ENCODE assay signal across 1 cellular context in the genomic region with DNA sequence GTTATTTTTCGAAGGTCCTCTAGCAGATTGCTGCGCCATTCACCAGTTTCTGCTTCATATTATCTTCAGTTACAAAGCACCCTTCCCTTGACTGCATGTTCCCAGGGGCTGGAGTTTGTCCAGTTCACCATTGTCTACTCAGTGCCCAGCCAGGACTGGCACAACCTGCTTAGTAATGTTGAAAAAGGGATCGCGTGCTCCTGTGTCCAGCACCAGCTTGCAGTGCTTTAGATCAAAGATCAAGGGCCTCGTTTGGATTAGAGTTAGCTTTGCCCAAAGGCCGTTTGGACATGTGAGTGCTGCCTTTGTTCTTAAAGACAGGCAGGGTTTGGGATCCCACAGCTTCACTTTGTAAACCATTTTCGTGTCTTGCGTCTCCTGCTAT.
TF ChIP-seq lines count a peak whose summit lies in the region.

No MANE protein-coding gene starts in this region.

TF ChIP-seq in HepG2, 621 proteins besides CTCF, POLR2A, EP300 and RAD21 (continued from another document and continues in another):
- TF ChIP-seq, protein P1, sequence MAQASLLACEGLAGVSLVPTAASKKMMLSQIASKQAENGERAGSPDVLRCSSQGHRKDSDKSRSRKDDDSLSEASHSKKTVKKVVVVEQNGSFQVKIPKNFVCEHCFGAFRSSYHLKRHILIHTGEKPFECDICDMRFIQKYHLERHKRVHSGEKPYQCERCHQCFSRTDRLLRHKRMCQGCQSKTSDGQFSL (CRISPR knock-in tag; IDR thresholded peaks at IDR 0.05) = no peak
- TF ChIP-seq ASH2L (IDR thresholded peaks at IDR 0.05; ENCODE audit: insufficient read length, low read depth, low read length) (no peak), PHF21A (CRISPR knock-in tag; IDR thresholded peaks at IDR 0.05) (no peak), ZNF790 (CRISPR knock-in tag; IDR thresholded peaks at IDR 0.05; ENCODE audit: borderline replicate concordance) (no peak), PITX1 (CRISPR knock-in tag; IDR thresholded peaks at IDR 0.05) (peak; percentile 74; the same call in 1 of the 2 replicates), KLF15 (CRISPR knock-in tag; IDR thresholded peaks at IDR 0.05; ENCODE audit: borderline replicate concordance) (no peak), RFXAP (CRISPR knock-in tag; IDR thresholded peaks at IDR 0.05; ENCODE audit: borderline replicate concordance) (0 out of 2 replicates have a peak, but pooled peaks have one; percentile 23), ZNF230 (CRISPR knock-in tag; IDR thresholded peaks at IDR 0.05) (no peak), CBFB (CRISPR knock-in tag; IDR thresholded peaks at IDR 0.05) (no peak), ZFP36 (IDR thresholded peaks at IDR 0.05; ENCODE audit: borderline replicate concordance, low read depth, low read length, partially characterized antibody) (no peak), ZNF160 (CRISPR knock-in tag; IDR thresholded peaks at IDR 0.05) (no peak), ZNF207 (IDR thresholded peaks at IDR 0.05; ENCODE audit: borderline replicate concordance) (no peak), ZNF264 (CRISPR knock-in tag; IDR thresholded peaks at IDR 0.05) (0 out of 2 replicates have a peak, but pooled peaks have one; percentile 30), HCFC1 (IDR thresholded peaks at IDR 0.05; ENCODE audit: low read depth, low read length) (no peak), ZNF256 (CRISPR knock-in tag; conservative IDR thresholded peaks at IDR 0.05) (no peak), ZNF530 (CRISPR knock-in tag; IDR thresholded peaks at IDR 0.05; ENCODE audit: low read depth) (no peak), KLF12 (CRISPR knock-in tag; IDR thresholded peaks at IDR 0.05; ENCODE audit: borderline replicate concordance) (no peak), KDM6A (CRISPR knock-in tag; IDR thresholded peaks at IDR 0.05; ENCODE audit: low read depth) (no peak), ZNF326 (CRISPR knock-in tag; IDR thresholded peaks at IDR 0.05; ENCODE audit: borderline replicate concordance) (no peak), ZNF563 (CRISPR knock-in tag; IDR thresholded peaks at IDR 0.05) (no peak), FOXA3 (CRISPR knock-in tag; IDR thresholded peaks at IDR 0.05) (peak; percentile 17; the same call in 1 of the 2 replicates), ZNF232 (CRISPR knock-in tag; IDR thresholded peaks at IDR 0.05; ENCODE audit: borderline replicate concordance) (no peak), ZFY (CRISPR knock-in tag; IDR thresholded peaks at IDR 0.05) (peak; percentile 52; the same call in 1 of the 2 replicates), PRMT3 (CRISPR knock-in tag; IDR thresholded peaks at IDR 0.05; ENCODE audit: borderline replicate concordance, low read depth) (no peak), ZNF431 (CRISPR knock-in tag; IDR thresholded peaks at IDR 0.05; ENCODE audit: borderline replicate concordance, low read depth) (no peak), CC2D1A (CRISPR knock-in tag; IDR thresholded peaks at IDR 0.05) (no peak), MAFK (conservative IDR thresholded peaks at IDR 0.05 in 1 of 2, IDR thresholded peaks at IDR 0.05 in 1 of 2; ENCODE audit: low read length in 2 of 2) (no peak), RARG (CRISPR knock-in tag; IDR thresholded peaks at IDR 0.05; ENCODE audit: low read depth) (no peak), ZFAT (CRISPR knock-in tag; conservative IDR thresholded peaks at IDR 0.05) (no peak), SATB2 (CRISPR knock-in tag; IDR thresholded peaks at IDR 0.05) (0 out of 2 replicates have a peak, but pooled peaks have one; percentile 10), POLR2G (IDR thresholded peaks at IDR 0.05; ENCODE audit: low read depth, low read length) (peak; percentile 68), NFATC3 (CRISPR knock-in tag; IDR thresholded peaks at IDR 0.05) (no peak)
- TF ChIP-seq, protein P2, sequence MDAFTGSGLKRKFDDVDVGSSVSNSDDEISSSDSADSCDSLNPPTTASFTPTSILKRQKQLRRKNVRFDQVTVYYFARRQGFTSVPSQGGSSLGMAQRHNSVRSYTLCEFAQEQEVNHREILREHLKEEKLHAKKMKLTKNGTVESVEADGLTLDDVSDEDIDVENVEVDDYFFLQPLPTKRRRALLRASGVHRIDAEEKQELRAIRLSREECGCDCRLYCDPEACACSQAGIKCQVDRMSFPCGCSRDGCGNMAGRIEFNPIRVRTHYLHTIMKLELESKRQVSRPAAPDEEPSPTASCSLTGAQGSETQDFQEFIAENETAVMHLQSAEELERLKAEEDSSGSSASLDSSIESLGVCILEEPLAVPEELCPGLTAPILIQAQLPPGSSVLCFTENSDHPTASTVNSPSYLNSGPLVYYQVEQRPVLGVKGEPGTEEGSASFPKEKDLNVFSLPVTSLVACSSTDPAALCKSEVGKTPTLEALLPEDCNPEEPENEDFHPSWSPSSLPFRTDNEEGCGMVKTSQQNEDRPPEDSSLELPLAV (CRISPR knock-in tag; conservative IDR thresholded peaks at IDR 0.05; ENCODE audit: low read depth) = no peak
- TF ChIP-seq, protein P3, sequence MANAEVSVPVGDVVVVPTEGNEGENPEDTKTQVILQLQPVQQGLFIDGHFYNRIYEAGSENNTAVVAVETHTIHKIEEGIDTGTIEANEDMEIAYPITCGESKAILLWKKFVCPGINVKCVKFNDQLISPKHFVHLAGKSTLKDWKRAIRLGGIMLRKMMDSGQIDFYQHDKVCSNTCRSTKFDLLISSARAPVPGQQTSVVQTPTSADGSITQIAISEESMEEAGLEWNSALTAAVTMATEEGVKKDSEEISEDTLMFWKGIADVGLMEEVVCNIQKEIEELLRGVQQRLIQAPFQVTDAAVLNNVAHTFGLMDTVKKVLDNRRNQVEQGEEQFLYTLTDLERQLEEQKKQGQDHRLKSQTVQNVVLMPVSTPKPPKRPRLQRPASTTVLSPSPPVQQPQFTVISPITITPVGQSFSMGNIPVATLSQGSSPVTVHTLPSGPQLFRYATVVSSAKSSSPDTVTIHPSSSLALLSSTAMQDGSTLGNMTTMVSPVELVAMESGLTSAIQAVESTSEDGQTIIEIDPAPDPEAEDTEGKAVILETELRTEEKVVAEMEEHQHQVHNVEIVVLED (CRISPR knock-in tag; IDR thresholded peaks at IDR 0.05; ENCODE audit: borderline replicate concordance) = no peak
- TF ChIP-seq, protein P4, sequence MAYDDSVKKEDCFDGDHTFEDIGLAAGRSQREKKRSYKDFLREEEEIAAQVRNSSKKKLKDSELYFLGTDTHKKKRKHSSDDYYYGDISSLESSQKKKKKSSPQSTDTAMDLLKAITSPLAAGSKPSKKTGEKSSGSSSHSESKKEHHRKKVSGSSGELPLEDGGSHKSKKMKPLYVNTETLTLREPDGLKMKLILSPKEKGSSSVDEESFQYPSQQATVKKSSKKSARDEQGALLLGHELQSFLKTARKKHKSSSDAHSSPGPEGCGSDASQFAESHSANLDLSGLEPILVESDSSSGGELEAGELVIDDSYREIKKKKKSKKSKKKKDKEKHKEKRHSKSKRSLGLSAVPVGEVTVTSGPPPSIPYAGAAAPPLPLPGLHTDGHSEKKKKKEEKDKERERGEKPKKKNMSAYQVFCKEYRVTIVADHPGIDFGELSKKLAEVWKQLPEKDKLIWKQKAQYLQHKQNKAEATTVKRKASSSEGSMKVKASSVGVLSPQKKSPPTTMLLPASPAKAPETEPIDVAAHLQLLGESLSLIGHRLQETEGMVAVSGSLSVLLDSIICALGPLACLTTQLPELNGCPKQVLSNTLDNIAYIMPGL (CRISPR knock-in tag; IDR thresholded peaks at IDR 0.05; ENCODE audit: borderline replicate concordance in 1 of 2, low read depth in 1 of 2) = no peak
- TF ChIP-seq, protein P5, sequence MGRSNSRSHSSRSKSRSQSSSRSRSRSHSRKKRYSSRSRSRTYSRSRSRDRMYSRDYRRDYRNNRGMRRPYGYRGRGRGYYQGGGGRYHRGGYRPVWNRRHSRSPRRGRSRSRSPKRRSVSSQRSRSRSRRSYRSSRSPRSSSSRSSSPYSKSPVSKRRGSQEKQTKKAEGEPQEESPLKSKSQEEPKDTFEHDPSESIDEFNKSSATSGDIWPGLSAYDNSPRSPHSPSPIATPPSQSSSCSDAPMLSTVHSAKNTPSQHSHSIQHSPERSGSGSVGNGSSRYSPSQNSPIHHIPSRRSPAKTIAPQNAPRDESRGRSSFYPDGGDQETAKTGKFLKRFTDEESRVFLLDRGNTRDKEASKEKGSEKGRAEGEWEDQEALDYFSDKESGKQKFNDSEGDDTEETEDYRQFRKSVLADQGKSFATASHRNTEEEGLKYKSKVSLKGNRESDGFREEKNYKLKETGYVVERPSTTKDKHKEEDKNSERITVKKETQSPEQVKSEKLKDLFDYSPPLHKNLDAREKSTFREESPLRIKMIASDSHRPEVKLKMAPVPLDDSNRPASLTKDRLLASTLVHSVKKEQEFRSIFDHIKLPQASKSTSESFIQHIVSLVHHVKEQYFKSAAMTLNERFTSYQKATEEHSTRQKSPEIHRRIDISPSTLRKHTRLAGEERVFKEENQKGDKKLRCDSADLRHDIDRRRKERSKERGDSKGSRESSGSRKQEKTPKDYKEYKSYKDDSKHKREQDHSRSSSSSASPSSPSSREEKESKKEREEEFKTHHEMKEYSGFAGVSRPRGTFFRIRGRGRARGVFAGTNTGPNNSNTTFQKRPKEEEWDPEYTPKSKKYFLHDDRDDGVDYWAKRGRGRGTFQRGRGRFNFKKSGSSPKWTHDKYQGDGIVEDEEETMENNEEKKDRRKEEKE (IDR thresholded peaks at IDR 0.05) = no peak
- TF ChIP-seq, protein P6, sequence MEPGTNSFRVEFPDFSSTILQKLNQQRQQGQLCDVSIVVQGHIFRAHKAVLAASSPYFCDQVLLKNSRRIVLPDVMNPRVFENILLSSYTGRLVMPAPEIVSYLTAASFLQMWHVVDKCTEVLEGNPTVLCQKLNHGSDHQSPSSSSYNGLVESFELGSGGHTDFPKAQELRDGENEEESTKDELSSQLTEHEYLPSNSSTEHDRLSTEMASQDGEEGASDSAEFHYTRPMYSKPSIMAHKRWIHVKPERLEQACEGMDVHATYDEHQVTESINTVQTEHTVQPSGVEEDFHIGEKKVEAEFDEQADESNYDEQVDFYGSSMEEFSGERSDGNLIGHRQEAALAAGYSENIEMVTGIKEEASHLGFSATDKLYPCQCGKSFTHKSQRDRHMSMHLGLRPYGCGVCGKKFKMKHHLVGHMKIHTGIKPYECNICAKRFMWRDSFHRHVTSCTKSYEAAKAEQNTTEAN (CRISPR knock-in tag; conservative IDR thresholded peaks at IDR 0.05) = no peak
- TF ChIP-seq, protein P7, sequence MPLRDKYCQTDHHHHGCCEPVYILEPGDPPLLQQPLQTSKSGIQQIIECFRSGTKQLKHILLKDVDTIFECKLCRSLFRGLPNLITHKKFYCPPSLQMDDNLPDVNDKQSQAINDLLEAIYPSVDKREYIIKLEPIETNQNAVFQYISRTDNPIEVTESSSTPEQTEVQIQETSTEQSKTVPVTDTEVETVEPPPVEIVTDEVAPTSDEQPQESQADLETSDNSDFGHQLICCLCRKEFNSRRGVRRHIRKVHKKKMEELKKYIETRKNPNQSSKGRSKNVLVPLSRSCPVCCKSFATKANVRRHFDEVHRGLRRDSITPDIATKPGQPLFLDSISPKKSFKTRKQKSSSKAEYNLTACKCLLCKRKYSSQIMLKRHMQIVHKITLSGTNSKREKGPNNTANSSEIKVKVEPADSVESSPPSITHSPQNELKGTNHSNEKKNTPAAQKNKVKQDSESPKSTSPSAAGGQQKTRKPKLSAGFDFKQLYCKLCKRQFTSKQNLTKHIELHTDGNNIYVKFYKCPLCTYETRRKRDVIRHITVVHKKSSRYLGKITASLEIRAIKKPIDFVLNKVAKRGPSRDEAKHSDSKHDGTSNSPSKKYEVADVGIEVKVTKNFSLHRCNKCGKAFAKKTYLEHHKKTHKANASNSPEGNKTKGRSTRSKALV (CRISPR knock-in tag; IDR thresholded peaks at IDR 0.05) = no peak
- TF ChIP-seq, protein P8, sequence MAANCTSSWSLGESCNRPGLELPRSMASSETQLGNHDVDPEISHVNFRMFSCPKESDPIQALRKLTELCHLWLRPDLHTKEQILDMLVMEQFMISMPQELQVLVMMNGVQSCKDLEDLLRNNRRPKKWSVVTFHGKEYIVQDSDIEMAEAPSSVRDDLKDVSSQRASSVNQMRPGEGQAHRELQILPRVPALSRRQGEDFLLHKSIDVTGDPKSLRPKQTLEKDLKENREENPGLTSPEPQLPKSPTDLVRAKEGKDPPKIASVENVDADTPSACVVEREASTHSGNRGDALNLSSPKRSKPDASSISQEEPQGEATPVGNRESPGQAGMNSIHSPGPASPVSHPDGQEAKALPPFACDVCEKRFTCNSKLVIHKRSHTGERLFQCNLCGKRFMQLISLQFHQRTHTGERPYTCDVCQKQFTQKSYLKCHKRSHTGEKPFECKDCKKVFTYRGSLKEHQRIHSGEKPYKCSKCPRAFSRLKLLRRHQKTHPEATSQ (CRISPR knock-in tag; IDR thresholded peaks at IDR 0.05; ENCODE audit: borderline replicate concordance) = no peak
- TF ChIP-seq, protein P9, sequence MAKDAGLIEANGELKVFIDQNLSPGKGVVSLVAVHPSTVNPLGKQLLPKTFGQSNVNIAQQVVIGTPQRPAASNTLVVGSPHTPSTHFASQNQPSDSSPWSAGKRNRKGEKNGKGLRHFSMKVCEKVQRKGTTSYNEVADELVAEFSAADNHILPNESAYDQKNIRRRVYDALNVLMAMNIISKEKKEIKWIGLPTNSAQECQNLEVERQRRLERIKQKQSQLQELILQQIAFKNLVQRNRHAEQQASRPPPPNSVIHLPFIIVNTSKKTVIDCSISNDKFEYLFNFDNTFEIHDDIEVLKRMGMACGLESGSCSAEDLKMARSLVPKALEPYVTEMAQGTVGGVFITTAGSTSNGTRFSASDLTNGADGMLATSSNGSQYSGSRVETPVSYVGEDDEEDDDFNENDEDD (CRISPR knock-in tag; IDR thresholded peaks at IDR 0.05; ENCODE audit: borderline replicate concordance) = 0 out of 2 replicates have a peak, but pooled peaks have one; percentile 15
- TF ChIP-seq, protein P10, sequence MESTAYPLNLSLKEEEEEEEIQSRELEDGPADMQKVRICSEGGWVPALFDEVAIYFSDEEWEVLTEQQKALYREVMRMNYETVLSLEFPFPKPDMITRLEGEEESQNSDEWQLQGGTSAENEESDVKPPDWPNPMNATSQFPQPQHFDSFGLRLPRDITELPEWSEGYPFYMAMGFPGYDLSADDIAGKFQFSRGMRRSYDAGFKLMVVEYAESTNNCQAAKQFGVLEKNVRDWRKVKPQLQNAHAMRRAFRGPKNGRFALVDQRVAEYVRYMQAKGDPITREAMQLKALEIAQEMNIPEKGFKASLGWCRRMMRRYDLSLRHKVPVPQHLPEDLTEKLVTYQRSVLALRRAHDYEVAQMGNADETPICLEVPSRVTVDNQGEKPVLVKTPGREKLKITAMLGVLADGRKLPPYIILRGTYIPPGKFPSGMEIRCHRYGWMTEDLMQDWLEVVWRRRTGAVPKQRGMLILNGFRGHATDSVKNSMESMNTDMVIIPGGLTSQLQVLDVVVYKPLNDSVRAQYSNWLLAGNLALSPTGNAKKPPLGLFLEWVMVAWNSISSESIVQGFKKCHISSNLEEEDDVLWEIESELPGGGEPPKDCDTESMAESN (CRISPR knock-in tag; conservative IDR thresholded peaks at IDR 0.05) = no peak
